Comparison of ENCODE assay signal across 8 cellular contexts in the genomic region with DNA sequence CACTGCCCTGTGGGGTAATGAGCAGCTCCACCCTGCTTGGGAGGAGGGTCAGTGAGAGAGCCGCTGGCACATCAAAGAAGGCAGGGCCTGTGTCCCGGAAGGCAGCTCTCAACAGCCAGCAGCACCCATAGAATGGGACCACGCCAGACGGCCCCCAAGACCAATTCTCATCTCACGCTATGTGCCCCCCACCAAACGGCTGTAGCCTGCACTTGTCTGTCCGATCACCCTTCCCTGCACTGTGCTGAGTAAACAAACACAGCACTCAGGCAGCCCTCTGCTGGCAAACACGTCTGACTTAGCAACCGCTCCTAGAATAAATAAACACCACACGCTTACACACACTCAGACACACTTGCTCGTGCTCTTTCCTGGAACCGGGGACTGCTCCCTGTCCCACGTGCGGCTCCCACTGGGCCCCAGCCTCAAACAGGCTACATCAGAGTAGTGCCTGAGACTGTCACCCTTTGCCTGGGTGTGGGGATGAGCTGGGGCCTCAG. TPM values are rescaled to one million over a fixed set of nuclear protein-coding genes. Genes with fewer than 3 reads are reported as not detected.
DNase-seq lines count a peak whose midpoint lies in the region; ATAC-seq lines count a peak whose summit lies in the region.

No MANE protein-coding gene starts in this region.

- no peaks in the 10 kb centered on the region for H3K36me3 ChIP-seq in mucosa of rectum (ENCODE audit: control insufficient read depth in 2 of 2, insufficient read depth in 2 of 2, low read length in 2 of 2)

- H3K4me1 ChIP-seq in mucosa of rectum (ENCODE audit: control insufficient read depth in 2 of 2, insufficient read depth in 2 of 2, low read length in 2 of 2) = peaks cover 30 to 31% of the 10 kb centered on the region in 2 donors

- H3K27ac ChIP-seq in mucosa of rectum (ENCODE audit: low read depth in 2 of 2, low read length in 2 of 2) = peak overlapping the region; percentile 87 to 89

- no peaks in the 10 kb centered on the region for H3K27me3 ChIP-seq in mucosa of rectum (ENCODE audit: control insufficient read depth in 2 of 2, insufficient read depth in 2 of 2, low read length in 2 of 2)

- DNase-seq in DMS153 treated with DMSO at 0.1 percent for 48 hours (lab: John Stamatoyannopoulos, UW; ENCODE audit: unreplicated experiment) (peak; percentile 87), NCI-H2196 treated with DMSO at 0.1 percent for 48 hours (lab: John Stamatoyannopoulos, UW; ENCODE audit: unreplicated experiment) (peak; percentile 83), dermis blood vessel endothelial cell (peak; percentile 88)
- no peak for DNase-seq in activated naive CD4-positive, alpha-beta T cell treated with Interleukin-2 at 50 U/mL for 16 hours

- ATAC-seq in GM21515 (IDR thresholded peaks at IDR 0.05; ENCODE audit: unreplicated experiment) = no peak
- ATAC-seq in GM21737 (IDR thresholded peaks at IDR 0.05; ENCODE audit: unreplicated experiment) = no peak
- ATAC-seq in HG03520 (IDR thresholded peaks at IDR 0.05; ENCODE audit: unreplicated experiment) = no peak

- H3K9ac ChIP-seq in mucosa of rectum (ENCODE audit: low read depth in 1 of 2, low read length in 2 of 2) = peak overlapping the region in 1 of 2 donors; percentile 37

- H3K9me3 ChIP-seq in mucosa of rectum (ENCODE audit: control insufficient read depth in 2 of 2, low read length in 2 of 2) = no peaks in the 10 kb centered on the region

- peak overlapping the region; percentile 44 to 46 for H3K4me3 ChIP-seq in mucosa of rectum (ENCODE audit: low read length in 2 of 2)

RNA-seq across cellular contexts. Expression of a gene that starts 53.2 kb away (rescaled TPM):
- total RNA-seq in dermis blood vessel endothelial cell = 3.6 and 4.0 TPM in 2 replicates
